Comparison of ENCODE assay signal across 9 cellular contexts in the genomic region with DNA sequence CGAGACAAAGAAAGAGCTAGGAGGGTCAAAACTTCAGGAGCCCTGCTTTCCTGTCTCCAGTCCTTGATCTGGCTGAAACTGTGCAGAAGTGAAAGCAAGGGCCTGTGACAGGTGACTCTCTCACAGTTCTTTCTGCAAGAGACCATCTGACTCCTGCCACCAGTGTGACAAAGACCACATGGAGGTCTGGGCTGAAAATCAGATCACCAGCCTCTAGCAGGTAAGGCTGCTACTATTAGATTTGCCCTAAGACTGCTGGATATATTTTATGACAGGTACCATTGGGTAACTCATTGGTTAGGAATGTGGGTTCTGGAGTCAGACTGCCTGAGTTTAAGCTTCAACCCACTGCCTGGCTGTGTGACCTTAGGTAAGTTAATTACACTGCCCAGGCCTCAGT.
A peak's percentile ranks its signal among the peaks of the same experiment; 100 is the strongest.
DNase-seq lines count a peak whose midpoint lies in the region; ATAC-seq and TF ChIP-seq lines count a peak whose summit lies in the region.
"Had no signal": no experiment of that assay in that cellular context is flagged by ENCODE, and none has a peak within 500 bp of the region (broad histone marks: within the 10 kb centered on the region; RNA-seq: fewer than 3 reads in every experiment).

No MANE protein-coding gene starts in this region.

- peaks cover 0 to 12% (median 0%) of the 10 kb centered on the region in 3 donors for H3K4me1 ChIP-seq in gastroesophageal sphincter

- no peak overlapping the region for H3K4me3 ChIP-seq in gastroesophageal sphincter

- peaks cover 18% of the 10 kb centered on the region for H3K4me1 Mint-ChIP-seq in stimulated activated memory B cell treated with anti-CD40 and anti-IgM and Interleukin-4, amounts not matched to agents 10 μg/mL and 1 μg/mL and 100 μg/mL, for 72 hours
- no peaks in the 10 kb centered on the region for H3K4me1 Mint-ChIP-seq in immature natural killer cell

- no peak for TF ChIP-seq CTCF in gastroesophageal sphincter (IDR thresholded peaks at IDR 0.05)

- no peak overlapping the region for H3K4me3 Mint-ChIP-seq in stimulated activated memory B cell treated with anti-CD40 and anti-IgM and Interleukin-4, amounts not matched to agents 10 μg/mL and 1 μg/mL and 100 μg/mL, for 72 hours
- no peak overlapping the region for H3K4me3 Mint-ChIP-seq in immature natural killer cell

- no peak for TF ChIP-seq EP300 in gastroesophageal sphincter (IDR thresholded peaks at IDR 0.05)

- no peak overlapping the region for H3K27ac ChIP-seq in gastroesophageal sphincter
- H3K27ac ChIP-seq: 22Rv1 had no signal

- DNase-seq in SIG-M5 treated with dmso at 0.1 percent for 504 hours (lab: John Stamatoyannopoulos, UW; ENCODE audit: unreplicated experiment), result peak; percentile 56
- no peak for DNase-seq in SIG-M5 (lab: John Stamatoyannopoulos, UW)
- DNase-seq in OCI-M1 (lab: John Stamatoyannopoulos, UW), result peak; percentile 68
- no peak for DNase-seq in immature natural killer cell
- DNase-seq in GOT3 (lab: John Stamatoyannopoulos, UW), result no peak

- no peaks in the 10 kb centered on the region for H3K27me3 ChIP-seq in gastroesophageal sphincter

- 60% methylated on average over 1 of the region's 1 CpG; no CpG with 5 or more reads in 1 of the 2 donors for WGBS in gastroesophageal sphincter (ENCODE audit: low coverage in 1 of 2), 2 donors

- H3K36me3 Mint-ChIP-seq in stimulated activated memory B cell treated with anti-CD40 and anti-IgM and Interleukin-4, amounts not matched to agents 10 μg/mL and 1 μg/mL and 100 μg/mL, for 72 hours, result no peaks in the 10 kb centered on the region
- H3K36me3 Mint-ChIP-seq in immature natural killer cell, result no peaks in the 10 kb centered on the region

- no peaks in the 10 kb centered on the region for H3K9me3 Mint-ChIP-seq in stimulated activated memory B cell treated with anti-CD40 and anti-IgM and Interleukin-4, amounts not matched to agents 10 μg/mL and 1 μg/mL and 100 μg/mL, for 72 hours
- peaks cover 0 to 8% (median 1%) of the 10 kb centered on the region in 6 donors for H3K9me3 Mint-ChIP-seq in immature natural killer cell

- H3K36me3 ChIP-seq in gastroesophageal sphincter, result no peaks in the 10 kb centered on the region

- no peaks in the 10 kb centered on the region for H3K9me3 ChIP-seq in gastroesophageal sphincter

- TF ChIP-seq POLR2A in gastroesophageal sphincter (IDR thresholded peaks at IDR 0.05), result no peak

- ATAC-seq in HG02981 (IDR thresholded peaks at IDR 0.05; ENCODE audit: unreplicated experiment), result peak; percentile 75
- peak; percentile 55 for ATAC-seq in stimulated activated memory B cell treated with anti-CD40 and anti-IgM and Interleukin-4, amounts not matched to agents 10 μg/mL and 1 μg/mL and 100 μg/mL, for 72 hours
- ATAC-seq in gastroesophageal sphincter, result no peak

- no peaks in the 10 kb centered on the region for H3K27me3 Mint-ChIP-seq in stimulated activated memory B cell treated with anti-CD40 and anti-IgM and Interleukin-4, amounts not matched to agents 10 μg/mL and 1 μg/mL and 100 μg/mL, for 72 hours
- H3K27me3 Mint-ChIP-seq in immature natural killer cell (ENCODE audit: low read depth in 3 of 3), result peaks cover 0 to 2% (median 0%) of the 10 kb centered on the region in 3 donors

- H3K27ac Mint-ChIP-seq in stimulated activated memory B cell treated with anti-CD40 and anti-IgM and Interleukin-4, amounts not matched to agents 10 μg/mL and 1 μg/mL and 100 μg/mL, for 72 hours, result no peak overlapping the region
- no peak overlapping the region for H3K27ac Mint-ChIP-seq in immature natural killer cell

Comparison
In these comparisons a context has a peak if more than half of its experiments do, and no peak if none do; other contexts are left out.
1. DNase-seq: peak in SIG-M5 treated with dmso at 0.1 percent for 504 hours (single experiment) and OCI-M1 (single experiment); none in SIG-M5 (single experiment), immature natural killer cell (0 of 3) and GOT3 (single experiment).